In genomic region chr11:4769838-4770237, GRCh38 we compare ENCODE assay signal across 10 cellular contexts. TPM values are rescaled to one million over a fixed set of nuclear protein-coding genes. Genes with fewer than 3 reads are reported as not detected.
"Had no signal": no experiment of that assay in that cellular context is flagged by ENCODE, and none has a peak within 500 bp of the region (broad histone marks: within the 10 kb centered on the region; RNA-seq: fewer than 3 reads in every experiment).

OR51F1 (minus strand) TSS chr11:4769938; CDS start chr11:4769938, 0 bp downstream.

- FAIRE-seq: HepG2, HTR-8/SVneo, K562 had no signal

- H3K27ac ChIP-seq: HL-60 had no signal

- H3K4me3 ChIP-seq: K562 had no signal

- DNase-seq: IMR-90, KBM-7, KG1 had no signal

- ATAC-seq: HepG2, K562 had no signal

RNA-seq across cellular contexts. Expression of gene OR51F1, which starts in this region (rescaled TPM):
- total RNA-seq: HepG2, HT-29, HT1080, IMR-90, K562 had no signal
- polyA plus RNA-seq: HepG2, IgD-negative memory B cell, IMR-90, K562 had no signal
